ENCODE assay signal across 8 cellular contexts in the genomic region with DNA sequence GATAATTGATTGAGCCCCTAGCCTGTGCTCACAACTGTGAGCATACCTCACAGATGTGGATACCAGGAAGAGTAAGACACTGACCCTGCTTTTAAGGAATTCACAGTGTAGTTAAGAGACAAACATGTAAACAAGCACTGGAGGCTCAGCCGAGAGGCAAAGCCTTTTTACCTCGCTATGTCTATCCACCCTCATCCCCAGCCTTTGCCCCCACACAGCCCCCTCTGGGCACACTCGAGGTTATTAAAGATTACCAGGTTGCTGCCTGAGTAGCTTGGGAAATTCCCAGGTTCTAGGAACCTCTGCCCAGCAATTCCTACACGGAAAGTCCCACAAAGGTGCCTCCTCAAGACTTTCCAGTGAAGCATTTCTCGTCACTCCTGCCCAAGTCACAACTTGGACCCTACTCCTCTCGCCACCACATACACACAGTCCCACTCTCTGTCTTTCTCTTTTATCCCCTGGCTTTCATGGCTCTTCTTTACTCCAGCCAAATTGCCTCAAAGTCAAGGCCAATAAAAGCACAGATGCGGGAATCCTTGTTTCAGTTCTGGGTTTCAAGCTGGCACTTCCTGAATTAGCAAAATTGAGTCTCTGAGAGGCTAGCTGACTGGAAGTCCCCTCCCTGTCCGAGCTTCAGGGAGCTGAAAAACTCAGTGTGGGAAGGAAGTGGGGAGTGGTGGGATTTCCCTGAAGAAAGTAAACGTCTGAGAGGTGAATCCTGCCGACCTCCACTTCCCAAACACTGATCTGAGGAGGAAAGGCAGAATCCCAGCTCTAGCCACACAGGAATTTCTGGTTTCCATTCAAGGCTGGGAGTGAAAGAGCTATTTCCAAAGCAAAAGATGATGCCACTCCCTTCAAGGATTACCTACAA. TPM values are rescaled to one million over a fixed set of nuclear protein-coding genes. Genes with fewer than 3 reads are reported as not detected.
DNase-seq lines count a peak whose midpoint lies in the region; ATAC-seq and TF ChIP-seq lines count a peak whose summit lies in the region.

No MANE protein-coding gene starts in this region.

- TF ChIP-seq CTCF in MM.1S (IDR thresholded peaks at IDR 0.05; ENCODE audit: low read length) (no peak), nephron (IDR thresholded peaks at IDR 0.05; ENCODE audit: unreplicated experiment in 3 of 3) (no peak)

- DNase-seq in ELR (ENCODE audit: low read depth): peak; percentile 18
- DNase-seq in MM.1S: no peak
- DNase-seq in dermis blood vessel endothelial cell: peak; percentile 34
- no peak for DNase-seq in NCI-H774 (lab: John Stamatoyannopoulos, UW)
- no peak for DNase-seq in 8988T

- H3K36me3 ChIP-seq in MM.1S (replicated peaks; ENCODE audit: insufficient read depth, low read length): no peaks in the 10 kb centered on the region

- H2AFZ ChIP-seq in MM.1S (ENCODE audit: low read length): no peak overlapping the region

- H3K4me3 ChIP-seq in MM.1S (ENCODE audit: low read length): no peak overlapping the region

- no peaks in the 10 kb centered on the region for H4K20me1 ChIP-seq in MM.1S (ENCODE audit: insufficient read depth, low read length)

- peaks cover 4% of the 10 kb centered on the region for H3K27me3 Mint-ChIP-seq in nephron (ENCODE audit: low read depth)

- no peak overlapping the region for H3K27ac ChIP-seq in MM.1S (ENCODE audit: low read length)

- no peak overlapping the region for H3K4me3 Mint-ChIP-seq in nephron

- peaks cover 8% of the 10 kb centered on the region for H3K4me1 ChIP-seq in MM.1S (ENCODE audit: low read length)

- no peaks in the 10 kb centered on the region for H3K9me3 ChIP-seq in MM.1S (replicated peaks; ENCODE audit: insufficient read depth, low read length)

- H3K9me3 Mint-ChIP-seq in nephron: no peaks in the 10 kb centered on the region

- H3K4me2 ChIP-seq in MM.1S (ENCODE audit: low read depth, low read length): peak overlapping the region; percentile 18; the same call in 1 of the 2 replicates

- H3K9me2 ChIP-seq in MM.1S (replicated peaks; ENCODE audit: insufficient read depth, low read length): no peaks in the 10 kb centered on the region

- H3F3A ChIP-seq in MM.1S (ENCODE audit: insufficient read depth, low read length): no peaks in the 10 kb centered on the region

- no peak overlapping the region for H3K9ac ChIP-seq in MM.1S (ENCODE audit: low read length)

- no peaks in the 10 kb centered on the region for H3K4me1 Mint-ChIP-seq in nephron

- no peaks in the 10 kb centered on the region for H3K27me3 ChIP-seq in MM.1S (replicated peaks; ENCODE audit: insufficient read depth, low read length)

- H3K79me2 ChIP-seq in MM.1S (ENCODE audit: low read length): no peaks in the 10 kb centered on the region

- H3K36me3 Mint-ChIP-seq in nephron (ENCODE audit: low read depth): peaks cover 17% of the 10 kb centered on the region

- H3K27ac Mint-ChIP-seq in nephron: peak overlapping the region in 2 of 3 experiments; percentile 3 to 67

- ATAC-seq in GM18520 (IDR thresholded peaks at IDR 0.05; ENCODE audit: unreplicated experiment) (no peak), HG03520 (IDR thresholded peaks at IDR 0.05; ENCODE audit: unreplicated experiment) (no peak)

RNA-seq across cellular contexts. Expression of gene DENND2D, which starts 7.6 kb away (rescaled TPM):
- 2.6 and 2.7 TPM in 2 replicates for total RNA-seq in dermis blood vessel endothelial cell

RNA-seq across cellular contexts. Expression of gene CHI3L2, which starts 34.6 kb away (rescaled TPM):
- under 0.01 TPM in 1 of 2 replicates, not detected in the other for total RNA-seq in dermis blood vessel endothelial cell

RNA-seq across cellular contexts. Expression of gene CEPT1, which starts 52.9 kb away (rescaled TPM):
- 41.9 and 57.7 TPM in 2 replicates for total RNA-seq in dermis blood vessel endothelial cell

RNA-seq across cellular contexts. Expression of gene DRAM2, which starts 53.0 kb away (rescaled TPM):
- total RNA-seq in dermis blood vessel endothelial cell: 43.1 and 70.1 TPM in 2 replicates

Comparison
In these comparisons a context has a peak if more than half of its experiments do, and no peak if none do; other contexts are left out.
1. DNase-seq: peak in ELR (single experiment) and dermis blood vessel endothelial cell (single experiment); none in MM.1S (single experiment), NCI-H774 (single experiment) and 8988T (single experiment).